ENCODE assay signal across 18 cellular contexts in the genomic region with DNA sequence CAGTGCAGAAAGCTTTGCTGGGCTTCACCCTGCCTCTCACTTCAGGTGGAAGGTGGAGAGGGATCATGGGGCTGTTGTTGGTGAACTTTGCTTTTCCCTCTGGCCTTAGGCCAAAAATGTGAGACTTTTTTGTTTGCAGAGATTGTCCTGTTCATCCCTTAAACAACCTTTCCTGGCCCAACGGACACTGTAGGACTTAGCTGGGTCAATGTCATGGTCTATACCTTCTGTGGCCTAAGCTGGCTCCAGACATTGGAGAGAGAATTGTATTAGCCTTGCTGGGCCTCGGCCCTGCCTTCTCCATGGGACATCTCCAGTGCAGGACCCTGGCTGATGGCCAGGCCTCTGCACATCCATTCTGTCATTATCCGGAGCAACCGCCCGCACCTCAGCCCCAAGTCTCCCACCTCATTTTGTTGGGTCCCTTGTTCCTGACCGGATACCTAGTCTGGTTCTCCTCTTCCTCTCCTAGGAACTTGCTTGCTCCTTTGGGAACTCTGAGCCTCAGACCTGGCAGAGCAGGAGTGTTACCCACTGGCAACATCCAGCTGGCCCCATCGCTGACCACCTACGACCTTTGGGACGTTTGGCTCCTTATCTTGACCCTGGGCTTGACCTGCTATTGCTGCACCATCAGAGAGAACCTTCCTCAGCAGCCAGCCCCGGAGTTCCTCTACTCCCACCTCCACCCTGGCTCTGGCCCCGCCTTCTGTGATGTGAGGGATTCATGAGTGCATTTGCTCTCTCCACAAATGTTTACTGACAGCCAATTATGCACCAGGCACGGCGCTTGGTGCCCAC.
DNase-seq lines count a peak whose midpoint lies in the region; ATAC-seq, FAIRE-seq and TF ChIP-seq lines count a peak whose summit lies in the region.
"Had no signal": no experiment of that assay in that cellular context is flagged by ENCODE, and none has a peak within 500 bp of the region (broad histone marks: within the 10 kb centered on the region; RNA-seq: fewer than 3 reads in every experiment).

No MANE protein-coding gene starts in this region.

- WGBS in H1 (ENCODE audit: extremely low coverage in 1 of 2, insufficient coverage in 1 of 2, insufficient read length in 1 of 2, insufficient replicate concordance in 2 of 2, low coverage in 1 of 2, low lambda C conversion rate in 2 of 2, missing lambda C conversion rate in 1 of 2), 2 experiments: 89% methylated on average over 11 of the region's 13 CpGs; no CpG with 5 or more reads in 1 of the 2 experiments
- no CpG with 5 or more reads among the region's 13 CpGs for WGBS in neuronal stem cell (ENCODE audit: extremely low coverage in 2 of 2, insufficient read length in 2 of 2, insufficient replicate concordance in 1 of 2), 2 donors

- H2BK12ac ChIP-seq in H1 (ENCODE audit: low read depth, low read length) (no peak overlapping the region), neuronal stem cell (ENCODE audit: low read length) (no peak overlapping the region)

- POLR2A ChIA-PET in H1 (lab: Charles Lee; ENCODE audit: partially characterized antibody): no interaction called here

- H3K23ac ChIP-seq in H1 (ENCODE audit: insufficient read length) (no peak overlapping the region), neuronal stem cell (ENCODE audit: low read depth, low read length, poor library complexity) (no peak overlapping the region)

- no peak for FAIRE-seq in H1 (lab: Jason Lieb, UNC)
- FAIRE-seq: HTR-8/SVneo, K562 had no signal

- TF ChIP-seq RAD21 in H1 (IDR thresholded peaks at IDR 0.05 in 1 of 2, conservative IDR thresholded peaks at IDR 0.05 in 1 of 2; ENCODE audit: low read depth in 2 of 2, low read length in 2 of 2): no peak

- H3K27ac ChIP-seq in H1 (ENCODE audit: low read depth, low read length) (no peak overlapping the region), neuronal stem cell (replicated peaks; ENCODE audit: low read length) (no peak overlapping the region)
- H3K27ac ChIP-seq: BLaER1, GM23248 had no signal

- no peak for TF ChIP-seq POLR2A in H1 (IDR thresholded peaks at IDR 0.05; ENCODE audit: control extremely low read depth in 1 of 2, low read depth in 2 of 2, low read length in 2 of 2)

- no peak overlapping the region; a peak in 1 of 7 replicates for H3K9ac ChIP-seq in H1 (replicated peaks in 1 of 4; ENCODE audit: extremely low read depth in 1 of 4, low read depth in 3 of 4, low read length in 3 of 4)
- H3K9ac ChIP-seq in neuronal stem cell (ENCODE audit: low read depth, low read length, poor library complexity): no peak overlapping the region
- H3K9ac ChIP-seq: BLaER1, GM23248 had no signal

- CTCF ChIA-PET in H1 (lab: Charles Lee; ENCODE audit: partially characterized antibody): interaction anchor here (0.6 kb wide), 1 partner anchor 284 kb away, joined by 3 read pairs; no protein-coding TSS in a partner anchor

- H3K4ac ChIP-seq in H1 (replicated peaks; ENCODE audit: insufficient read length, low read depth, low read length): no peak overlapping the region
- no peak overlapping the region for H3K4ac ChIP-seq in neuronal stem cell (ENCODE audit: low read length)

- H3K18ac ChIP-seq in H1 (ENCODE audit: extremely low read depth, low read length): no peak overlapping the region
- H3K18ac ChIP-seq in neuronal stem cell (ENCODE audit: low read length): peak overlapping the region; percentile 36

- peak overlapping the region; percentile 17 for H4K91ac ChIP-seq in H1 (replicated peaks; ENCODE audit: insufficient read length, low read length)
- peak overlapping the region; percentile 19 for H4K91ac ChIP-seq in neuronal stem cell (ENCODE audit: low read depth, low read length, poor library complexity)

- H2AK5ac ChIP-seq in H1 (ENCODE audit: low read depth, low read length): no peak overlapping the region; the same call in 1 of the 2 replicates
- H2AK5ac ChIP-seq in neuronal stem cell (ENCODE audit: low read depth, low read length): no peak overlapping the region

- DNase-seq in NCI-H748 (lab: John Stamatoyannopoulos, UW; ENCODE audit: unreplicated experiment) (peak; percentile 37), NCI-H748 treated with DMSO at 0.1 percent for 48 hours (lab: John Stamatoyannopoulos, UW) (no peak), H1 (ENCODE audit: low read depth in 1 of 2, low spot score in 2 of 2) (no peak), neuronal stem cell (ENCODE audit: low spot score) (no peak), NCI-H1105 treated with DMSO at 0.1 percent for 48 hours (lab: John Stamatoyannopoulos, UW) (no peak)
- DNase-seq: 8988T; AML-193; Caco-2; CD8-positive, alpha-beta memory T cell; DND-41; GDM1; GM23248; H9 had no signal

- H2BK120ac ChIP-seq in H1 (replicated peaks; ENCODE audit: low read depth, low read length) (no peak overlapping the region), neuronal stem cell (ENCODE audit: low read depth, low read length) (no peak overlapping the region)

- H3K79me2 ChIP-seq in H1 (ENCODE audit: control insufficient read depth in 1 of 2, insufficient read depth in 2 of 2, low read length in 2 of 2): no peaks in the 10 kb centered on the region

- H2BK15ac ChIP-seq in H1 (ENCODE audit: low read length): no peak overlapping the region
- no peak overlapping the region for H2BK15ac ChIP-seq in neuronal stem cell (ENCODE audit: low read length)

- no peak overlapping the region for H2BK20ac ChIP-seq in H1 (ENCODE audit: low read length)

- no peaks in the 10 kb centered on the region for H3K23me2 ChIP-seq in H1 (ENCODE audit: low read depth, low read length)

- H3K27me3 ChIP-seq in H1 (replicated peaks in 1 of 4; ENCODE audit: control insufficient read depth in 3 of 4, extremely low read depth in 1 of 4, insufficient read depth in 3 of 4, low read length in 3 of 4) (0 out of 7 replicates have a peak, but pooled peaks cover 0 to under 1% (median 0%) of the 10 kb centered on the region in 4 experiments), neuronal stem cell (ENCODE audit: control insufficient read depth in 3 of 3, insufficient read depth in 3 of 3, low read depth in 1 of 3, low read length in 3 of 3) (peaks cover 0 to 5% (median 0%) of the 10 kb centered on the region in 3 experiments)
- H3K27me3 ChIP-seq: BLaER1 had no signal

- ATAC-seq in HG03460 (IDR thresholded peaks at IDR 0.05; ENCODE audit: unreplicated experiment) (no peak), HG02973 (IDR thresholded peaks at IDR 0.05; ENCODE audit: unreplicated experiment) (no peak)
- ATAC-seq: K562 had no signal

- H4K8ac ChIP-seq in H1 (ENCODE audit: extremely low read depth, insufficient read depth, low read length): no peak overlapping the region
- no peak overlapping the region for H4K8ac ChIP-seq in neuronal stem cell (ENCODE audit: low read depth, low read length)

- no peaks in the 10 kb centered on the region for H3K79me1 ChIP-seq in H1 (ENCODE audit: low read depth, low read length)
- no peaks in the 10 kb centered on the region for H3K79me1 ChIP-seq in neuronal stem cell (ENCODE audit: low read depth, low read length)

- H3K9me3 ChIP-seq in H1 (ENCODE audit: insufficient read depth in 2 of 2, low read depth in 1 of 2, low read length in 1 of 2) (no peaks in the 10 kb centered on the region), neuronal stem cell (replicated peaks in 1 of 2; ENCODE audit: control insufficient read depth in 2 of 2, insufficient read depth in 1 of 2, low read depth in 1 of 2, low read length in 2 of 2) (no peaks in the 10 kb centered on the region)
- H3K9me3 ChIP-seq: BLaER1, Caco-2 had no signal

- no peak overlapping the region for H3K56ac ChIP-seq in H1 (replicated peaks; ENCODE audit: insufficient read length, low read depth, low read length)

- H3K14ac ChIP-seq in H1 (ENCODE audit: insufficient read length) (no peak overlapping the region), neuronal stem cell (ENCODE audit: low read length) (no peak overlapping the region)

- H3K4me2 ChIP-seq in H1 (ENCODE audit: insufficient read depth in 1 of 2, low read depth in 2 of 2, low read length in 2 of 2): no peak overlapping the region
- H3K4me2 ChIP-seq in neuronal stem cell (ENCODE audit: insufficient read depth, low read length, poor library complexity, severe bottlenecking): no peak overlapping the region
- H3K4me2 ChIP-seq: BLaER1 had no signal

- TF ChIP-seq CTCF in H1 (IDR thresholded peaks at IDR 0.05; ENCODE audit: control extremely low read depth in 1 of 3, insufficient read depth in 1 of 3, low read depth in 1 of 3, low read length in 3 of 3): no peak

- H4K5ac ChIP-seq in H1 (ENCODE audit: insufficient read length, low read depth, low read length): no peak overlapping the region

- H3K4me3 ChIP-seq in H1 (ENCODE audit: extremely low read depth in 1 of 4, insufficient read depth in 2 of 4, low read depth in 3 of 4, low read length in 4 of 4) (no peak overlapping the region), neuronal stem cell (ENCODE audit: low read length in 2 of 2) (no peak overlapping the region)
- H3K4me3 ChIP-seq: BLaER1, GM23248, K562 had no signal

- TF ChIP-seq EP300 in H1 (IDR thresholded peaks at IDR 0.05; ENCODE audit: borderline replicate concordance in 1 of 2, low read depth in 2 of 2, low read length in 2 of 2): no peak

- H4K20me1 ChIP-seq in H1 (replicated peaks in 1 of 2; ENCODE audit: control insufficient read depth in 1 of 2, insufficient read depth in 2 of 2, low read length in 2 of 2): no peaks in the 10 kb centered on the region
- H4K20me1 ChIP-seq: BLaER1 had no signal

- H3K4me1 ChIP-seq in H1 (replicated peaks in 1 of 4; ENCODE audit: control insufficient read depth in 3 of 4, insufficient read depth in 4 of 4, low read length in 3 of 4): peaks cover 2 to 6% (median 3%) of the 10 kb centered on the region in 4 experiments; a peak in 3 of 7 replicates
- H3K4me1 ChIP-seq in neuronal stem cell (ENCODE audit: control insufficient read depth in 2 of 2, insufficient read depth in 1 of 2, low read depth in 1 of 2, low read length in 2 of 2): no peaks in the 10 kb centered on the region

- H3K36me3 ChIP-seq in H1 (ENCODE audit: control insufficient read depth in 2 of 4, insufficient read depth in 4 of 4, low read length in 3 of 4) (no peaks in the 10 kb centered on the region), neuronal stem cell (replicated peaks in 1 of 2; ENCODE audit: control insufficient read depth in 2 of 2, insufficient read depth in 2 of 2, low read length in 2 of 2) (no peaks in the 10 kb centered on the region)
- H3K36me3 ChIP-seq: BLaER1 had no signal

- H2BK5ac ChIP-seq in H1 (ENCODE audit: low read depth, low read length) (no peak overlapping the region), neuronal stem cell (ENCODE audit: low read length) (no peak overlapping the region)

- H2AFZ ChIP-seq in H1 (ENCODE audit: low read length) (no peak overlapping the region), neuronal stem cell (ENCODE audit: low read length) (no peak overlapping the region)
- H2AFZ ChIP-seq: GM23248 had no signal

TF ChIP-seq in H1, 55 proteins besides CTCF, POLR2A, EP300 and RAD21 (continues in another document):
- TF ChIP-seq, protein P1, sequence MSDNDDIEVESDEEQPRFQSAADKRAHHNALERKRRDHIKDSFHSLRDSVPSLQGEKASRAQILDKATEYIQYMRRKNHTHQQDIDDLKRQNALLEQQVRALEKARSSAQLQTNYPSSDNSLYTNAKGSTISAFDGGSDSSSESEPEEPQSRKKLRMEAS (IDR thresholded peaks at IDR 0.05): no peak
- TF ChIP-seq POLR2AphosphoS5 (IDR thresholded peaks at IDR 0.05; ENCODE audit: low read depth, low read length) (no peak), SRF (IDR thresholded peaks at IDR 0.05; ENCODE audit: low read depth, low read length) (no peak)
